ENCODE assay signal across 8 cellular contexts in genomic region chr22:20319041-20319744, GRCh38. TPM values are rescaled to one million over a fixed set of nuclear protein-coding genes. Genes with fewer than 3 reads are reported as not detected.
A peak's percentile ranks its signal among the peaks of the same experiment; 100 is the strongest.
DNase-seq lines count a peak whose midpoint lies in the region; ATAC-seq and TF ChIP-seq lines count a peak whose summit lies in the region.

No MANE protein-coding gene starts in this region.

- no peak for TF ChIP-seq EP300 in upper lobe of left lung (IDR thresholded peaks at IDR 0.05)

- H3K4me3 ChIP-seq in GM23338 (peak overlapping the region; percentile 93), PC-3 (ENCODE audit: low read length) (peak overlapping the region; percentile 92), dorsolateral prefrontal cortex (peak overlapping the region; percentile 66 to 100 (median 97)), upper lobe of left lung (peak overlapping the region; percentile 87 to 100 (median 92))

- intact Hi-C loops in PC-3 (cut with micrococcal nuclease) (no loop called here), dorsolateral prefrontal cortex (cut with DNase I) (loop anchor here in 1 of 2 donors (10.0 kb wide), 2 partner anchors 76 to 176 kb away; partner anchors contain the start of genes KLHL22 and ZNF74)

- H3F3A ChIP-seq in GM23338 (replicated peaks; ENCODE audit: low read depth): 0 out of 2 replicates have a peak, but pooled peaks cover 4% of the 10 kb centered on the region
- no peaks in the 10 kb centered on the region for H3F3A ChIP-seq in PC-3 (ENCODE audit: low read length, unreplicated experiment)

- peak overlapping the region; percentile 99 for H3K9ac ChIP-seq in PC-3 (ENCODE audit: low read length)

- H3K27me3 ChIP-seq in GM23338 (ENCODE audit: insufficient read depth) (no peaks in the 10 kb centered on the region), PC-3 (ENCODE audit: low read length) (no peaks in the 10 kb centered on the region), dorsolateral prefrontal cortex (no peaks in the 10 kb centered on the region), upper lobe of left lung (no peaks in the 10 kb centered on the region)

- BruUV-seq in PC-3 (replicated peaks; lab: Mats Ljungman, UMichigan): no TSS peak

- H3K4me3 Mint-ChIP-seq in GM23338: peak overlapping the region; percentile 93

- peaks cover 8% of the 10 kb centered on the region; the same call in 1 of the 2 replicates for H3K4me1 ChIP-seq in GM23338 (ENCODE audit: insufficient read depth)
- H3K4me1 ChIP-seq in PC-3 (ENCODE audit: insufficient read depth, low read length): peaks cover 12% of the 10 kb centered on the region; the same call in 1 of the 2 replicates
- H3K4me1 ChIP-seq in upper lobe of left lung: peaks cover 25 to 41% (median 29%) of the 10 kb centered on the region in 4 donors

- peak overlapping the region; percentile 94 for H3K4me2 ChIP-seq in GM23338
- H3K4me2 ChIP-seq in PC-3 (ENCODE audit: low read length): peak overlapping the region; percentile 98

- CTCF ChIA-PET in PC-3 (lab: Charles Lee): no interaction called here

- H3K79me2 ChIP-seq in GM23338 (replicated peaks; ENCODE audit: insufficient read depth) (peaks cover 23% of the 10 kb centered on the region), PC-3 (ENCODE audit: low read length) (peaks cover 40% of the 10 kb centered on the region)

- peak overlapping the region; percentile 27; the same call in 1 of the 2 replicates for H3K27ac Mint-ChIP-seq in GM23338

- POLR2A ChIA-PET in PC-3 (lab: Charles Lee; ENCODE audit: unreplicated experiment): no interaction called here

- H3K9me3 Mint-ChIP-seq in GM23338: no peaks in the 10 kb centered on the region; the same call in 2 of the 3 replicates

- H3K27me3 Mint-ChIP-seq in GM23338 (ENCODE audit: insufficient read depth, low read depth, poor library complexity): peaks cover 14% of the 10 kb centered on the region

- TF ChIP-seq CTCF in GM23338 (conservative IDR thresholded peaks at IDR 0.05; ENCODE audit: low read depth in 2 of 2): no peak
- no peak for TF ChIP-seq CTCF in PC-3 (conservative IDR thresholded peaks at IDR 0.05; ENCODE audit: low read depth, low read length)
- TF ChIP-seq CTCF in dorsolateral prefrontal cortex (IDR thresholded peaks at IDR 0.05 in 54 of 56, conservative IDR thresholded peaks at IDR 0.05 in 2 of 56; ENCODE audit: low read depth in 1 of 56, partially characterized antibody in 56 of 56): no peak
- TF ChIP-seq CTCF in upper lobe of left lung (IDR thresholded peaks at IDR 0.05): no peak

- no peak overlapping the region for H3K27ac ChIP-seq in GM23338 (ENCODE audit: low read depth)
- H3K27ac ChIP-seq in PC-3 (ENCODE audit: low read length): no peak overlapping the region
- peak overlapping the region in 51 of 59 donors; percentile 69 to 98 (median 92) for H3K27ac ChIP-seq in dorsolateral prefrontal cortex
- peak overlapping the region; percentile 77 to 91 (median 88) for H3K27ac ChIP-seq in upper lobe of left lung

- peak overlapping the region; percentile 5; the same call in 1 of the 2 replicates for H2AFZ ChIP-seq in GM23338
- H2AFZ ChIP-seq in PC-3 (ENCODE audit: low read length): peak overlapping the region; percentile 83

- no peak for TF ChIP-seq POLR2A in upper lobe of left lung (IDR thresholded peaks at IDR 0.05)

- H3K9me3 ChIP-seq in PC-3 (ENCODE audit: low read length): no peaks in the 10 kb centered on the region
- no peaks in the 10 kb centered on the region for H3K9me3 ChIP-seq in upper lobe of left lung

- 4 to 11% methylated on average over 9 to 32 of the region's 32 CpGs for WGBS in upper lobe of left lung, 2 donors

- peak; percentile 68 for DNase-seq in ELF-1 (ENCODE audit: low read depth, low spot score)
- peak; percentile 65 for DNase-seq in GM23338 (ENCODE audit: low spot score)
- no peak for DNase-seq in PC-3
- peak in 4 of 10 donors; percentile 27 to 59 (median 34) for DNase-seq in dorsolateral prefrontal cortex
- peak; percentile 25 to 26 for DNase-seq in lung microvascular endothelial cell (ENCODE audit: low read depth in 2 of 2)
- DNase-seq in upper lobe of left lung: peak in 1 of 2 donors; percentile 19

- H3K36me3 Mint-ChIP-seq in GM23338 (ENCODE audit: low read depth): no peaks in the 10 kb centered on the region; the same call in 2 of the 3 replicates

- H3K4me1 Mint-ChIP-seq in GM23338: peaks cover 40% of the 10 kb centered on the region

- H4K20me1 ChIP-seq in GM23338 (replicated peaks; ENCODE audit: insufficient read depth) (0 out of 2 replicates have a peak, but pooled peaks cover 2% of the 10 kb centered on the region), PC-3 (ENCODE audit: low read length) (no peaks in the 10 kb centered on the region)

- ATAC-seq in GM23338 (peak; percentile 45), PC-3 (peak; percentile 6), upper lobe of left lung (ENCODE audit: low FRiP score in 2 of 2) (no peak), HG03469 (IDR thresholded peaks at IDR 0.05; ENCODE audit: unreplicated experiment) (no peak), HG03378 (IDR thresholded peaks at IDR 0.05; ENCODE audit: unreplicated experiment) (no peak)

- no peaks in the 10 kb centered on the region for H3K36me3 ChIP-seq in GM23338 (ENCODE audit: insufficient read depth)
- H3K36me3 ChIP-seq in PC-3 (ENCODE audit: low read depth, low read length): no peaks in the 10 kb centered on the region
- peaks cover 0 to 8% (median 2%) of the 10 kb centered on the region in 4 donors for H3K36me3 ChIP-seq in upper lobe of left lung

- no peaks in the 10 kb centered on the region for H3K9me2 ChIP-seq in GM23338 (ENCODE audit: insufficient read depth)
- H3K9me2 ChIP-seq in PC-3 (replicated peaks; ENCODE audit: low read length): no peaks in the 10 kb centered on the region

TF ChIP-seq in GM23338, 12 proteins besides CTCF, POLR2A, EP300 and RAD21:
- TF ChIP-seq JUNB (IDR thresholded peaks at IDR 0.05; ENCODE audit: unreplicated experiment) (no peak), NANOG (IDR thresholded peaks at IDR 0.05; ENCODE audit: borderline replicate concordance) (no peak), EZH2 (IDR thresholded peaks at IDR 0.05; ENCODE audit: low read depth, unreplicated experiment) (no peak), STAT1 (IDR thresholded peaks at IDR 0.05; ENCODE audit: unreplicated experiment) (no peak), POLR2AphosphoS5 (IDR thresholded peaks at IDR 0.05; ENCODE audit: low read depth) (no peak), ETS1 (IDR thresholded peaks at IDR 0.05) (no peak), CREB1 (CRISPR knock-in tag; IDR thresholded peaks at IDR 0.05; ENCODE audit: low read depth) (no peak), ZNF114 (CRISPR knock-in tag; IDR thresholded peaks at IDR 0.05) (no peak)

RNA-seq across cellular contexts. Expression of gene DGCR6L, which starts 0.7 kb away (rescaled TPM):
- total RNA-seq in GM23338 (2014; rRNA removed; shearing (Covaris generic)): 66.3 and 72.1 TPM in 2 replicates
- polyA plus RNA-seq in GM23338 (2016; fragmentation: Nextera tagmentation; extraction: Ambion mirVana): 82.4 and 85.9 TPM in 2 replicates
- total RNA-seq in PC-3 (2014; rRNA removed) (78.1 and 84.8 TPM in 2 replicates), dorsolateral prefrontal cortex (10 to 100 TPM; 33.0 to 66.4 (median 49.3) TPM), lung microvascular endothelial cell (41.6 and 47.6 TPM in 2 replicates), upper lobe of left lung (10 to 100 TPM; 36.7 to 62.2 (median 41.9) TPM)

RNA-seq across cellular contexts. Expression of gene RTN4R, which starts 51.1 kb away (rescaled TPM):
- 33.4 and 38.4 TPM in 2 replicates for total RNA-seq in GM23338 (2014; rRNA removed; shearing (Covaris generic))
- 10.6 and 12.9 TPM in 2 replicates for polyA plus RNA-seq in GM23338 (2016; fragmentation: Nextera tagmentation; extraction: Ambion mirVana)
- total RNA-seq in PC-3 (2014; rRNA removed) (10.4 and 12.2 TPM in 2 replicates), dorsolateral prefrontal cortex (10 to 100 TPM; 14.5 to 68.2 (median 38.9) TPM), lung microvascular endothelial cell (0.65 and 0.79 TPM in 2 replicates), upper lobe of left lung (10 to 100 TPM in 2 of 6 donors, 1 to 10 TPM in 4; 2.6 to 13.0 (median 9.0) TPM)

Comparison
In these comparisons a context has a peak if more than half of its experiments do, and no peak if none do; other contexts are left out.
1. ATAC-seq: peak in GM23338 (single experiment) and PC-3 (single experiment); none in upper lobe of left lung (0 of 2), HG03469 (single experiment) and HG03378 (single experiment).
2. H3K27ac ChIP-seq: peak in dorsolateral prefrontal cortex (51 of 59) and upper lobe of left lung (4 of 4); none in GM23338 (single experiment) and PC-3 (single experiment).
3. Peak in every context shown above with its lines, with median percentiles within 50 percentile points of each other: H3K4me3 ChIP-seq.